Comparison of ENCODE assay signal across 17 cellular contexts in the genomic region with DNA sequence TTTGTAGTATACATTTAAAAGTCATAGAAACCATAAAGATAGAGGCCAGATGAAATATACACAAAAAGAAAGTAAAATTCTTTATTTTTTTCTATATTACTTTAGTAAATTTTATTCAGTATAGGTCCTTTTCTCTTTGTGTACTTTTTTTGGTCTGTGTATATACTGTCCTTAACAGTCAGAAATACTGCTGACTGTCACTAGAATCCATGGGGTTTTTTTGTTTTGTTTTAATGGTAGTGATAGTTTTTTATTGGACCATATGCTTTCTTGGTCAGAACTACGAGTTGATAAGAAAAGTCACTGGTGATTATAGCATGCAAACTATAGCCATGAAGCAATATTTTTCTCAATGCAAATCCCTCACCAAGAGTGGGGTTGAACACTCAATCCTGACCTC.
DNase-seq lines count a peak whose midpoint lies in the region; ATAC-seq, FAIRE-seq and TF ChIP-seq lines count a peak whose summit lies in the region.
"Had no signal": no experiment of that assay in that cellular context is flagged by ENCODE, and none has a peak within 500 bp of the region (broad histone marks: within the 10 kb centered on the region; RNA-seq: fewer than 3 reads in every experiment).

No MANE protein-coding gene starts in this region.

- no peak overlapping the region for H3K4me3 ChIP-seq in HepG2 (replicated peaks in 1 of 3; ENCODE audit: insufficient read depth in 1 of 3, low read depth in 2 of 3, low read length in 3 of 3)
- H3K4me3 ChIP-seq in right lobe of liver, result no peak overlapping the region
- no peak overlapping the region for H3K4me3 ChIP-seq in RWPE2 (ENCODE audit: severe bottlenecking)
- H3K4me3 ChIP-seq: BLaER1 treated with 17β-estradiol and CSF1 and Interleukin-3, amounts not matched to agents 10 nM and 100 nM; GM12878 had no signal

- H2BK15ac ChIP-seq in H9 (ENCODE audit: low read depth, low read length), result no peak overlapping the region

- H3K79me1 ChIP-seq in H9 (ENCODE audit: insufficient read depth, low read depth, low read length, poor library complexity, severe bottlenecking), result no peaks in the 10 kb centered on the region

- no peak overlapping the region for H4K5ac ChIP-seq in H9 (ENCODE audit: insufficient read length, low read depth, low read length)

- H4K8ac ChIP-seq in H9 (replicated peaks; ENCODE audit: insufficient read length, low read depth, low read length), result no peak overlapping the region

- no peak for TF ChIP-seq RAD21 in HepG2 (CRISPR knock-in tag; IDR thresholded peaks at IDR 0.05)

- H3K9ac ChIP-seq in HepG2 (ENCODE audit: insufficient read depth, low read depth, low read length) (no peak overlapping the region), H9 (ENCODE audit: extremely low read depth, insufficient read length, low read length) (no peak overlapping the region)
- H3K9ac ChIP-seq: BLaER1 treated with 17β-estradiol and CSF1 and Interleukin-3, amounts not matched to agents 10 nM and 100 nM had no signal

- in situ Hi-C loops in HepG2 (cut with HindIII; ENCODE audit: extremely low pct_ligation_motif_present, low pct_unique_long_range_greater_than_20kb), result no loop called here

- CTCF ChIA-PET in HepG2 (lab: Yijun Ruan, JAX; ENCODE audit: low intra/inter-chr PET ratio, low total read pairs), result no interaction called here
- CTCF ChIA-PET in activated naive CD4-positive, alpha-beta T cell treated with anti-CD3 and anti-CD28 coated beads for 36 hours (lab: Charles Lee), result no interaction called here

- H3K4ac ChIP-seq in H9 (ENCODE audit: low read depth, low read length), result no peak overlapping the region

- no peak overlapping the region for H2BK12ac ChIP-seq in H9 (ENCODE audit: insufficient read length, low read depth, low read length)

- no peak overlapping the region for H3K18ac ChIP-seq in H9 (ENCODE audit: insufficient read length, low read depth, low read length)

- no peaks in the 10 kb centered on the region for H3K27me3 ChIP-seq in HepG2 (ENCODE audit: control insufficient read depth in 1 of 2, insufficient read depth in 2 of 2, low read length in 2 of 2)
- H3K27me3 ChIP-seq in right lobe of liver, result no peaks in the 10 kb centered on the region
- no peaks in the 10 kb centered on the region for H3K27me3 ChIP-seq in RWPE2 (ENCODE audit: insufficient read depth, poor library complexity, severe bottlenecking)
- H3K27me3 ChIP-seq in H9 (ENCODE audit: insufficient read depth, low read length), result no peaks in the 10 kb centered on the region
- H3K27me3 ChIP-seq: BLaER1 treated with 17β-estradiol and CSF1 and Interleukin-3, amounts not matched to agents 10 nM and 100 nM had no signal

- no peak for TF ChIP-seq CTCF in HepG2 (CRISPR knock-in tag; IDR thresholded peaks at IDR 0.05)
- no peak for TF ChIP-seq CTCF in right lobe of liver (IDR thresholded peaks at IDR 0.05)
- no peak for TF ChIP-seq CTCF in RWPE2 (IDR thresholded peaks at IDR 0.05; ENCODE audit: poor library complexity, severe bottlenecking)
- TF ChIP-seq CTCF in H9 (conservative IDR thresholded peaks at IDR 0.05), result no peak

- peaks cover 4 to 6% of the 10 kb centered on the region in 2 experiments for H3K4me1 Mint-ChIP-seq in H9
- H3K4me1 Mint-ChIP-seq in activated naive CD4-positive, alpha-beta T cell treated with anti-CD3 and anti-CD28 coated beads for 36 hours (ENCODE audit: low read depth), result no peaks in the 10 kb centered on the region
- H3K4me1 Mint-ChIP-seq: B cell had no signal

- H3K36me3 Mint-ChIP-seq in H9 (ENCODE audit: insufficient read depth in 1 of 3, low read depth in 3 of 3), result peaks cover 5 to 14% (median 13%) of the 10 kb centered on the region in 3 experiments; a peak in 4 of 7 replicates
- H3K36me3 Mint-ChIP-seq in activated naive CD4-positive, alpha-beta T cell treated with anti-CD3 and anti-CD28 coated beads for 36 hours (ENCODE audit: low read depth), result no peaks in the 10 kb centered on the region
- H3K36me3 Mint-ChIP-seq: CD8-positive, alpha-beta T cell had no signal

- no peak overlapping the region for H4K91ac ChIP-seq in H9 (ENCODE audit: insufficient read length, low read depth, low read length)

- H2BK20ac ChIP-seq in H9 (ENCODE audit: low read depth, low read length, poor library complexity, severe bottlenecking), result no peak overlapping the region

- H2AFZ ChIP-seq in HepG2 (ENCODE audit: low read length) (no peak overlapping the region), H9 (ENCODE audit: low read length) (no peak overlapping the region)

- DNase-seq in HepG2 (ENCODE audit: low spot score), result no peak
- DNase-seq in right lobe of liver, result no peak
- DNase-seq in RWPE2 (ENCODE audit: low spot score), result no peak
- DNase-seq in left colon, result no peak
- no peak for DNase-seq in NCI-H2081 (lab: John Stamatoyannopoulos, UW)
- no peak for DNase-seq in H9
- DNase-seq in activated naive CD4-positive, alpha-beta T cell treated with anti-CD3 and anti-CD28 coated beads for 36 hours, result no peak
- DNase-seq: Calu3; CD8-positive, alpha-beta T cell; DMS79 treated with DMSO at 0.1 percent for 48 hours; GOT3; H7 had no signal

- FAIRE-seq in HepG2 (lab: Jason Lieb, UNC), result no peak
- FAIRE-seq: GM12878 had no signal

- no TSS peak for BruUV-seq in HepG2 (replicated peaks; lab: Mats Ljungman, UMichigan)

- H3K36me3 ChIP-seq in HepG2 (replicated peaks in 1 of 2; ENCODE audit: control insufficient read depth in 1 of 2, insufficient read depth in 2 of 2, low read length in 2 of 2) (no peaks in the 10 kb centered on the region), right lobe of liver (no peaks in the 10 kb centered on the region), RWPE2 (ENCODE audit: low read depth) (no peaks in the 10 kb centered on the region)
- H3K36me3 ChIP-seq: BLaER1 treated with 17β-estradiol and CSF1 and Interleukin-3, amounts not matched to agents 10 nM and 100 nM had no signal

- H3K27me3 Mint-ChIP-seq in H9 (ENCODE audit: low read depth), result no peaks in the 10 kb centered on the region
- no peaks in the 10 kb centered on the region for H3K27me3 Mint-ChIP-seq in activated naive CD4-positive, alpha-beta T cell treated with anti-CD3 and anti-CD28 coated beads for 36 hours (ENCODE audit: low read depth)
- H3K27me3 Mint-ChIP-seq: B cell had no signal

- H3K56ac ChIP-seq in H9 (ENCODE audit: insufficient read length, low read depth, low read length), result no peak overlapping the region

- H3K4me1 ChIP-seq in HepG2 (ENCODE audit: insufficient read depth, low read length) (no peaks in the 10 kb centered on the region), right lobe of liver (no peaks in the 10 kb centered on the region), RWPE2 (ENCODE audit: insufficient read depth, poor library complexity, severe bottlenecking) (peaks cover 13% of the 10 kb centered on the region), H9 (ENCODE audit: insufficient read depth, low read length) (no peaks in the 10 kb centered on the region; the same call in 1 of the 2 replicates)
- H3K4me1 ChIP-seq: BLaER1 treated with 17β-estradiol and CSF1 and Interleukin-3, amounts not matched to agents 10 nM and 100 nM had no signal

- no peak overlapping the region for H3T11ph ChIP-seq in H9 (ENCODE audit: low read length)

- H3K14ac ChIP-seq in H9 (ENCODE audit: insufficient read depth, low read length), result no peak overlapping the region

- POLR2A ChIA-PET in HepG2 (lab: Yijun Ruan, JAX), result no interaction called here

- no peak overlapping the region for H3K27ac ChIP-seq in HepG2 (ENCODE audit: extremely low read length, insufficient read depth, low read length)
- no peak overlapping the region for H3K27ac ChIP-seq in right lobe of liver
- H3K27ac ChIP-seq in RWPE2 (ENCODE audit: poor library complexity, severe bottlenecking), result peak overlapping the region; percentile 2
- H3K27ac ChIP-seq in H9 (ENCODE audit: insufficient read length, low read depth, low read length), result no peak overlapping the region
- H3K27ac ChIP-seq: 22Rv1; BLaER1 treated with 17β-estradiol and CSF1 and Interleukin-3, amounts not matched to agents 10 nM and 100 nM had no signal

- H4K20me1 ChIP-seq in HepG2 (ENCODE audit: insufficient read depth, low read length), result no peaks in the 10 kb centered on the region
- H4K20me1 ChIP-seq in H9 (ENCODE audit: control insufficient read depth, insufficient read depth, insufficient read length), result no peaks in the 10 kb centered on the region
- H4K20me1 ChIP-seq: BLaER1 treated with 17β-estradiol and CSF1 and Interleukin-3, amounts not matched to agents 10 nM and 100 nM had no signal

- H3K9me3 Mint-ChIP-seq in H9, result peaks cover 5 to 8% of the 10 kb centered on the region in 2 experiments; a peak in 4 of 5 replicates
- peaks cover 2% of the 10 kb centered on the region for H3K9me3 Mint-ChIP-seq in activated naive CD4-positive, alpha-beta T cell treated with anti-CD3 and anti-CD28 coated beads for 36 hours

- TF ChIP-seq POLR2A in HepG2 (IDR thresholded peaks at IDR 0.05; ENCODE audit: insufficient read depth in 1 of 2, low read depth in 2 of 2, low read length in 2 of 2), result no peak
- TF ChIP-seq POLR2A in right lobe of liver (IDR thresholded peaks at IDR 0.05), result no peak

- no peak overlapping the region for H3K23ac ChIP-seq in H9 (ENCODE audit: insufficient read length, low read depth, low read length)

- no peaks in the 10 kb centered on the region for H3K23me2 ChIP-seq in H9 (ENCODE audit: insufficient read length, low read depth, low read length, poor library complexity, severe bottlenecking)

- H2BK120ac ChIP-seq in H9 (ENCODE audit: low read depth, low read length, poor library complexity, severe bottlenecking), result no peak overlapping the region

- intact Hi-C loops in HepG2 (cut with micrococcal nuclease; ENCODE audit: unreplicated experiment), result no loop called here
- intact Hi-C loops in right lobe of liver (cut with DNase I), result no loop called here
- intact Hi-C loops in left colon (cut with DNase I, micrococcal nuclease), result no loop called here
- intact Hi-C loops in activated naive CD4-positive, alpha-beta T cell treated with anti-CD3 and anti-CD28 coated beads for 36 hours (cut with micrococcal nuclease), result no loop called here

- no peak overlapping the region for H3K4me2 ChIP-seq in HepG2 (ENCODE audit: low read depth, low read length)
- H3K4me2 ChIP-seq in H9 (ENCODE audit: insufficient read depth, insufficient read length, low read length), result no peak overlapping the region
- H3K4me2 ChIP-seq: BLaER1 treated with 17β-estradiol and CSF1 and Interleukin-3, amounts not matched to agents 10 nM and 100 nM had no signal

- H3K27ac Mint-ChIP-seq in H9, result no peak overlapping the region
- no peak overlapping the region for H3K27ac Mint-ChIP-seq in activated naive CD4-positive, alpha-beta T cell treated with anti-CD3 and anti-CD28 coated beads for 36 hours
- H3K27ac Mint-ChIP-seq: B cell; CD8-positive, alpha-beta T cell had no signal

- H3K79me2 ChIP-seq in HepG2 (ENCODE audit: insufficient read depth, low read length) (no peaks in the 10 kb centered on the region), H9 (ENCODE audit: insufficient read depth, low read length) (no peaks in the 10 kb centered on the region)

- WGBS in HepG2 (ENCODE audit: low lambda C conversion rate), result 100% methylated on average over 1 of the region's 1 CpG
- WGBS in right lobe of liver (ENCODE audit: insufficient coverage, low coverage, low lambda C conversion rate, missing lambda C conversion rate), result 73% methylated on average over 1 of the region's 1 CpG
- no CpG with 5 or more reads among the region's 1 CpG for WGBS in H9 (ENCODE audit: extremely low coverage, insufficient read length, low lambda C conversion rate)

- H3K9me3 ChIP-seq in HepG2 (ENCODE audit: low read length), result no peaks in the 10 kb centered on the region
- H3K9me3 ChIP-seq in right lobe of liver, result no peaks in the 10 kb centered on the region
- no peaks in the 10 kb centered on the region for H3K9me3 ChIP-seq in RWPE2 (ENCODE audit: severe bottlenecking)
- H3K9me3 ChIP-seq in H9 (ENCODE audit: control insufficient read depth, low read depth, low read length), result no peaks in the 10 kb centered on the region
- H3K9me3 ChIP-seq: BLaER1 treated with 17β-estradiol and CSF1 and Interleukin-3, amounts not matched to agents 10 nM and 100 nM had no signal

- no peak for ATAC-seq in HepG2
- ATAC-seq in right lobe of liver, result no peak
- no peak for ATAC-seq in RWPE2 (ENCODE audit: low read depth)
- peak; percentile 20 for ATAC-seq in left colon
- no peak for ATAC-seq in GM18867 (IDR thresholded peaks at IDR 0.05; ENCODE audit: unreplicated experiment)
- ATAC-seq: CD8-positive, alpha-beta T cell; GM12878 had no signal

- no peak overlapping the region for H2BK5ac ChIP-seq in H9 (ENCODE audit: insufficient read length, low read length)

- H2AK5ac ChIP-seq in H9 (ENCODE audit: insufficient read length, low read length), result no peak overlapping the region

- no peak for TF ChIP-seq EP300 in HepG2 (IDR thresholded peaks at IDR 0.05; ENCODE audit: low read depth in 2 of 2, low read length in 2 of 2)
- TF ChIP-seq EP300 in HepG2 (CRISPR knock-in tag; IDR thresholded peaks at IDR 0.05; ENCODE audit: borderline replicate concordance), result no peak

- H3K4me3 Mint-ChIP-seq in H9, result no peak overlapping the region
- no peak overlapping the region for H3K4me3 Mint-ChIP-seq in activated naive CD4-positive, alpha-beta T cell treated with anti-CD3 and anti-CD28 coated beads for 36 hours
- H3K4me3 Mint-ChIP-seq: B cell; CD8-positive, alpha-beta T cell had no signal
